ENCODE assay signal across 9 cellular contexts in the genomic region with DNA sequence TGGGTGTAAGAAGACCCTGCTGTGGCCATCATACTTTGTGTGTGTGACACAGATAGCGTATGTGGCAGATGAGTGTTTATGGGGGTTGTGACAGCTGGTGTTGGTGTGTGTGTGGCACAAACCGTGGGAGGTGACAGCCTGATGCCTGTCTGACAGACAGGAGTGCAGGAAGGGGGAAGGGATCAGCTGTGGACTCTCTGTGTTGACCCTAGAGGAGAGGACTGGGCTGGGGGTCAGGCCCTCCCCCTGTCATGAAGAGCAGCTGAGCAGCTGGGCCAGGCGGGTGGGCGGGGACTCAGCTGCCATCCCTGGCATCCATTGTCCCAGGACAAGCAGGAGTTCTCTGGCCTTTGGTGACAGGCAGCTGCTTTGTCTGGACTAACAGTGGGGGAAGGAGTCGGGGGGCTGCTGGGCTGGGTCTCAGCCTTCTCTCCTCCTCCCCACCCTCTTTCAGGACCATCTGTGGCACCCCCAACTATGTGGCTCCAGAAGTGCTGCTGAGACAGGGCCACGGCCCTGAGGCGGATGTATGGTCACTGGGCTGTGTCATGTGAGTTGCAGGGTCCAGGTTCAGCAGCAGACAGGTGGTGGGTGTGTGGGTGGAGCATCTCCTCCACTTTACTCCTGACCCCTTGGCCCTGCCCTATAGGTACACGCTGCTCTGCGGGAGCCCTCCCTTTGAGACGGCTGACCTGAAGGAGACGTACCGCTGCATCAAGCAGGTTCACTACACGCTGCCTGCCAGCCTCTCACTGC. TPM values are rescaled to one million over a fixed set of nuclear protein-coding genes. Genes with fewer than 3 reads are reported as not detected.
DNase-seq lines count a peak whose midpoint lies in the region; ATAC-seq and TF ChIP-seq lines count a peak whose summit lies in the region.
"Had no signal": no experiment of that assay in that cellular context is flagged by ENCODE, and none has a peak within 500 bp of the region (broad histone marks: within the 10 kb centered on the region; RNA-seq: fewer than 3 reads in every experiment).

No MANE protein-coding gene starts in this region.

- H3K27me3 ChIP-seq in adrenal gland (no peaks in the 10 kb centered on the region), kidney epithelial cell (ENCODE audit: control insufficient read depth, insufficient read depth, low read length) (no peaks in the 10 kb centered on the region), testis (no peaks in the 10 kb centered on the region)

- H3K4me1 ChIP-seq in adrenal gland (replicated peaks in 1 of 2) (peaks cover 21 to 43% of the 10 kb centered on the region in 2 donors), testis (peaks cover 29% of the 10 kb centered on the region)

- DNase-seq in NCI-H2171 (lab: John Stamatoyannopoulos, UW): peak; percentile 47
- no peak for DNase-seq in NCI-H2171 treated with DMSO at 0.1 percent for 48 hours (lab: John Stamatoyannopoulos, UW)
- DNase-seq in adrenal gland: peak in 4 of 7 donors; percentile 29 to 58 (median 36)
- DNase-seq in kidney epithelial cell (ENCODE audit: low read depth): no peak
- DNase-seq in stimulated activated naive CD8-positive, alpha-beta T cell treated with anti-CD3 and anti-CD28 coated beads, Interleukin-15, amount 100 ng/mL, for 72 hours: no peak
- DNase-seq in testis: no peak

- H3K4me3 Mint-ChIP-seq in stimulated activated naive CD8-positive, alpha-beta T cell treated with anti-CD3 and anti-CD28 coated beads, Interleukin-15, amount 100 ng/mL, for 72 hours: peak overlapping the region; percentile 81 to 86

- H3K4me1 Mint-ChIP-seq in stimulated activated naive CD8-positive, alpha-beta T cell treated with anti-CD3 and anti-CD28 coated beads, Interleukin-15, amount 100 ng/mL, for 72 hours: peaks cover 72% of the 10 kb centered on the region

- H3K4me3 ChIP-seq in adrenal gland: peak overlapping the region in 1 of 4 donors; percentile 92
- peak overlapping the region; percentile 37 for H3K4me3 ChIP-seq in kidney epithelial cell (ENCODE audit: low read depth, low read length)
- no peak overlapping the region for H3K4me3 ChIP-seq in testis

- H3K27ac ChIP-seq in adrenal gland: peak overlapping the region in 2 of 5 donors; percentile 41 to 80
- H3K27ac ChIP-seq in testis: no peak overlapping the region

- intact Hi-C loops in adrenal gland (cut with DNase I): no loop called here
- intact Hi-C loops in testis (cut with DNase I; ENCODE audit: low total_unique reads): no loop called here

- TF ChIP-seq CTCF in adrenal gland (IDR thresholded peaks at IDR 0.05) (no peak), kidney epithelial cell (IDR thresholded peaks at IDR 0.05; ENCODE audit: insufficient read depth, low read length, poor library complexity, severe bottlenecking) (no peak), testis (IDR thresholded peaks at IDR 0.05) (no peak)

- H3K9me3 ChIP-seq in adrenal gland (replicated peaks in 1 of 3): no peaks in the 10 kb centered on the region
- no peaks in the 10 kb centered on the region for H3K9me3 ChIP-seq in testis

- H3K27me3 Mint-ChIP-seq in stimulated activated naive CD8-positive, alpha-beta T cell treated with anti-CD3 and anti-CD28 coated beads, Interleukin-15, amount 100 ng/mL, for 72 hours: no peaks in the 10 kb centered on the region

- no peak for ATAC-seq in stimulated activated naive CD8-positive, alpha-beta T cell treated with anti-CD3 and anti-CD28 coated beads, Interleukin-15, amount 100 ng/mL, for 72 hours
- ATAC-seq in HG02642 (IDR thresholded peaks at IDR 0.05; ENCODE audit: poor library complexity, unreplicated experiment) (no peak), GM21390 (IDR thresholded peaks at IDR 0.05; ENCODE audit: unreplicated experiment) (no peak)

- H3K27ac Mint-ChIP-seq in stimulated activated naive CD8-positive, alpha-beta T cell treated with anti-CD3 and anti-CD28 coated beads, Interleukin-15, amount 100 ng/mL, for 72 hours: peak overlapping the region; percentile 52 to 59

- no peaks in the 10 kb centered on the region for H3K9me3 Mint-ChIP-seq in stimulated activated naive CD8-positive, alpha-beta T cell treated with anti-CD3 and anti-CD28 coated beads, Interleukin-15, amount 100 ng/mL, for 72 hours

- WGBS in adrenal gland, 4 donors: 74 to 87% (median 82%) methylated on average over 7 to 13 of the region's 13 CpGs
- 84 to 85% methylated on average over 11 to 13 of the region's 13 CpGs for WGBS in testis, 2 donors

- TF ChIP-seq POLR2A in adrenal gland (IDR thresholded peaks at IDR 0.05): no peak
- TF ChIP-seq POLR2A in testis (IDR thresholded peaks at IDR 0.05): no peak

- H3K36me3 ChIP-seq in adrenal gland (replicated peaks in 1 of 2) (peaks cover 0 to 40% of the 10 kb centered on the region in 2 donors), kidney epithelial cell (ENCODE audit: control insufficient read depth, insufficient read depth, low read length) (peaks cover 11% of the 10 kb centered on the region), testis (ENCODE audit: low read depth, missing control alignments) (no peaks in the 10 kb centered on the region)

RNA-seq across cellular contexts. Expression of gene PLK3, which starts 2.3 kb away (rescaled TPM):
- total RNA-seq in adrenal gland: 10 to 100 TPM; 11.2 to 37.5 (median 17.1) TPM
- polyA plus RNA-seq in adrenal gland: 10 to 100 TPM in 2 of 3 donors, 1 to 10 TPM in 1; 4.9 to 51.8 (median 49.4) TPM
- 53.7 and 85.0 TPM in 2 replicates for total RNA-seq in kidney epithelial cell
- 10 to 100 TPM; 16.4 to 17.2 TPM for total RNA-seq in testis
- 7.2 TPM for polyA plus RNA-seq in testis (ENCODE audit: insufficient read depth, low read depth, low replicate concordance)

RNA-seq across cellular contexts. Expression of gene DYNLT4, which starts 4.7 kb away (rescaled TPM):
- total RNA-seq in adrenal gland: 1 to 10 TPM in 7 of 8 donors, not detected in 1; 1.1 to 9.4 (median 2.6) TPM
- 10 to 100 TPM in 1 of 3 donors, 1 to 10 TPM in 1, not detected in 1; 3.0 to 10.3 TPM for polyA plus RNA-seq in adrenal gland
- total RNA-seq in kidney epithelial cell: 0.25 and 0.41 TPM in 2 replicates
- 1 to 10 TPM; 3.2 to 4.0 TPM for total RNA-seq in testis
- 0.47 TPM for polyA plus RNA-seq in testis (ENCODE audit: insufficient read depth, low read depth, low replicate concordance)
- total RNA-seq: A172 had no signal

RNA-seq across cellular contexts. Expression of gene BTBD19, which starts 5.8 kb away (rescaled TPM):
- total RNA-seq in adrenal gland (10 to 100 TPM in 7 of 8 donors, 1 to 10 TPM in 1; 8.6 to 46.3 (median 21.3) TPM), kidney epithelial cell (3.8 and 4.4 TPM in 2 replicates), testis (10 to 100 TPM; 10.2 to 14.1 TPM)
- polyA plus RNA-seq in adrenal gland (10 to 100 TPM in 2 of 3 donors, 1 to 10 TPM in 1; 4.8 to 67.2 (median 26.5) TPM), testis (ENCODE audit: insufficient read depth, low read depth, low replicate concordance) (5.4 TPM)

RNA-seq across cellular contexts. Expression of gene BEST4, which starts 14.5 kb away (rescaled TPM):
- total RNA-seq in adrenal gland (1 to 10 TPM in 2 of 8 donors, under 1 TPM in 5, not detected in 1; 0.12 to 3.1 (median 0.68) TPM), kidney epithelial cell (0.25 TPM in 1 of 2 replicates, not detected in the other), testis (1 to 10 TPM; 1.1 to 1.7 TPM)
- polyA plus RNA-seq in adrenal gland (1 to 10 TPM in 2 of 3 donors, under 1 TPM in 1; 0.09 to 6.2 (median 5.3) TPM), testis (ENCODE audit: insufficient read depth, low read depth, low replicate concordance) (0.79 TPM)

RNA-seq across cellular contexts. Expression of gene RPS8, which starts 27.1 kb away (rescaled TPM):
- total RNA-seq in adrenal gland: 1,000 to 10,000 TPM; 1,508 to 2,877 (median 2,320) TPM
- 1,000 to 10,000 TPM; 1,753 to 3,127 (median 2,737) TPM for polyA plus RNA-seq in adrenal gland
- 3,692 and 4,100 TPM in 2 replicates for total RNA-seq in kidney epithelial cell
- 100 to 1,000 TPM; 431 to 935 TPM for total RNA-seq in testis
- polyA plus RNA-seq in testis (ENCODE audit: insufficient read depth, low read depth, low replicate concordance): 860 TPM

Comparison
In these comparisons a context has a peak if more than half of its experiments do, and no peak if none do; other contexts are left out.
1. DNase-seq: peak in NCI-H2171 (single experiment) and adrenal gland (4 of 7); none in NCI-H2171 treated with DMSO at 0.1 percent for 48 hours (single experiment), kidney epithelial cell (single experiment), stimulated activated naive CD8-positive, alpha-beta T cell treated with anti-CD3 and anti-CD28 coated beads, Interleukin-15, amount 100 ng/mL, for 72 hours (0 of 2) and testis (single experiment).